In the genomic region with DNA sequence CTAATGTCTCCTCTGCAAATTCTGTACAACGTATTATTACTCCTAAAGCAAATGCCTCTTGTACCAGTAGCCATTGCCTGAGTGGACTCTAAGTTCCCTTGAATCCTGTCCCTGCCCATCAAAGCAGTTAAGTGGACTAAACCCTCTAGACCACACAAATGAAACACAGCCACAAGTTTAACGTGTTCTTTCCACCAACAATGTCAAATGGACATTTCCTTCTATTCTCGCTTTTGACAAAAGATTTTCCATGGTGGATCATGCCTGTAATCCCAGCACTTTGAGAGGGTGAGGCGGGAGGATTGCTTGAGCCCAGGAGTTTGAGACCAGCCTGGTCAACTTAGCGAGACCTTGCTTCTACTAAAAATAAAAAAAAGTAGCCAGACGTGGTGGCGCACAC, we compare ENCODE assay signal across 18 cellular contexts. TPM values are rescaled to one million over a fixed set of nuclear protein-coding genes. Genes with fewer than 3 reads are reported as not detected.
DNase-seq lines count a peak whose midpoint lies in the region; ATAC-seq, FAIRE-seq and TF ChIP-seq lines count a peak whose summit lies in the region.
"Had no signal": no experiment of that assay in that cellular context is flagged by ENCODE, and none has a peak within 500 bp of the region (broad histone marks: within the 10 kb centered on the region; RNA-seq: fewer than 3 reads in every experiment).

No MANE protein-coding gene starts in this region.

- in situ Hi-C loops in GM13976 (cut with MboI; ENCODE audit: low sequenced_read_pairs, unreplicated experiment), result loop anchor here (10.0 to 25.0 kb wide), 2 partner anchors 47 to 214 kb away; no protein-coding TSS in a partner anchor

- no peak overlapping the region for H3K4me3 ChIP-seq in WERI-Rb-1 (ENCODE audit: low read depth, low read length)
- H3K4me3 ChIP-seq in endothelial cell of umbilical vein (replicated peaks in 1 of 3; ENCODE audit: insufficient read depth in 1 of 3, low read depth in 1 of 3, low read length in 3 of 3), result no peak overlapping the region
- H3K4me3 ChIP-seq in subcutaneous abdominal adipose tissue (ENCODE audit: low read depth in 1 of 5, low read length in 5 of 5), result no peak overlapping the region
- H3K4me3 ChIP-seq: smooth muscle cell had no signal

- H3K9ac ChIP-seq in endothelial cell of umbilical vein (replicated peaks; ENCODE audit: extremely low read depth, insufficient read depth, low read length) (no peak overlapping the region), subcutaneous abdominal adipose tissue (ENCODE audit: low read length in 5 of 5) (no peak overlapping the region)

- no peak for TF ChIP-seq CTCF in WERI-Rb-1 (IDR thresholded peaks at IDR 0.05; ENCODE audit: low read depth, low read length)
- no peak for TF ChIP-seq CTCF in endothelial cell of umbilical vein (IDR thresholded peaks at IDR 0.05; ENCODE audit: extremely low read depth in 1 of 2, insufficient read depth in 1 of 2, low read depth in 1 of 2, low read length in 2 of 2)
- TF ChIP-seq CTCF in GM13976 (IDR thresholded peaks at IDR 0.05; ENCODE audit: borderline replicate concordance, control extremely low read depth, extremely low read depth, insufficient read depth, missing control alignments), result no peak

- no peak overlapping the region for H2AFZ ChIP-seq in endothelial cell of umbilical vein (ENCODE audit: low read depth, low read length)

- H3K9me3 ChIP-seq in WERI-Rb-1 (ENCODE audit: severe bottlenecking) (no peaks in the 10 kb centered on the region), endothelial cell of umbilical vein (replicated peaks; ENCODE audit: control insufficient read depth, insufficient read depth, low read length) (no peaks in the 10 kb centered on the region), subcutaneous abdominal adipose tissue (ENCODE audit: control insufficient read depth in 5 of 5, low read length in 5 of 5) (no peaks in the 10 kb centered on the region)

- DNase-seq in activated naive CD4-positive, alpha-beta T cell treated with anti-CD3 and anti-CD28 coated beads, Interleukin-2, amount 10 ng/mL, durations not matched to agents 7 days and 5 days, result no peak
- DNase-seq in activated naive CD4-positive, alpha-beta T cell (lab: John Stamatoyannopoulos, UW), result no peak
- DNase-seq in WERI-Rb-1 (no peak), endothelial cell of umbilical vein (ENCODE audit: low read depth, low spot score) (peak; percentile 53), middle frontal gyrus (ENCODE audit: extremely low spot score, low spot score) (no peak), GM13976 (ENCODE audit: low spot score) (no peak)
- DNase-seq: IMR-90; kidney glomerular epithelial cell; NCI-H1048; NCI-H2107; NCI-H82; RPMI8226; stimulated activated naive CD4-positive, alpha-beta T cell; SW 1271 had no signal

- H3K4me1 ChIP-seq in endothelial cell of umbilical vein (ENCODE audit: control insufficient read depth, extremely low read depth, insufficient read depth, low read length) (peaks cover 41% of the 10 kb centered on the region), subcutaneous abdominal adipose tissue (ENCODE audit: control insufficient read depth in 5 of 5, insufficient read depth in 5 of 5, low read length in 5 of 5) (peaks cover 7 to 78% (median 37%) of the 10 kb centered on the region in 5 donors)

- peaks cover 92% of the 10 kb centered on the region for H3K4me1 Mint-ChIP-seq in activated naive CD4-positive, alpha-beta T cell treated with anti-CD3 and anti-CD28 coated beads, Interleukin-2, amount 10 ng/mL, durations not matched to agents 7 days and 5 days

- no peaks in the 10 kb centered on the region for H4K20me1 ChIP-seq in endothelial cell of umbilical vein (replicated peaks; ENCODE audit: control insufficient read depth, extremely low read depth, insufficient read depth, low read length)

- peaks cover 26% of the 10 kb centered on the region for H3K79me2 ChIP-seq in endothelial cell of umbilical vein (ENCODE audit: control insufficient read depth, insufficient read depth, low read length)

- no peak overlapping the region for H3K4me3 Mint-ChIP-seq in activated naive CD4-positive, alpha-beta T cell treated with anti-CD3 and anti-CD28 coated beads, Interleukin-2, amount 10 ng/mL, durations not matched to agents 7 days and 5 days
- H3K4me3 Mint-ChIP-seq: dendritic cell treated with granulocyte-macrophage colony-stimulating factor and Interleukin-4, amounts not matched to agents 40 ng/mL and 50 ng/mL, for 4 days had no signal

- no peak overlapping the region for H3K4me2 ChIP-seq in endothelial cell of umbilical vein (ENCODE audit: insufficient read depth, low read length)

- intact Hi-C loops in endothelial cell of umbilical vein (cut with micrococcal nuclease), result loop anchor here (2.0 kb wide), 1 partner anchor 29 kb away; no protein-coding TSS in a partner anchor

- no peaks in the 10 kb centered on the region for H3K9me1 ChIP-seq in endothelial cell of umbilical vein (replicated peaks; ENCODE audit: control insufficient read depth, extremely low read depth, insufficient read depth, low read length)

- POLR2A ChIA-PET in endothelial cell of umbilical vein (lab: Charles Lee), result no interaction called here

- H3K27ac Mint-ChIP-seq in activated naive CD4-positive, alpha-beta T cell treated with anti-CD3 and anti-CD28 coated beads, Interleukin-2, amount 10 ng/mL, durations not matched to agents 7 days and 5 days, result peak overlapping the region; percentile 69

- H3K9me3 Mint-ChIP-seq in activated naive CD4-positive, alpha-beta T cell treated with anti-CD3 and anti-CD28 coated beads, Interleukin-2, amount 10 ng/mL, durations not matched to agents 7 days and 5 days, result no peaks in the 10 kb centered on the region
- H3K9me3 Mint-ChIP-seq: dendritic cell treated with granulocyte-macrophage colony-stimulating factor and Interleukin-4, amounts not matched to agents 40 ng/mL and 50 ng/mL, for 4 days had no signal

- no peak for ATAC-seq in GM21576 (IDR thresholded peaks at IDR 0.05; ENCODE audit: unreplicated experiment)

- BruUV-seq in endothelial cell of umbilical vein (replicated peaks; lab: Mats Ljungman, UMichigan), result no TSS peak

- peaks cover 48% of the 10 kb centered on the region for H3K36me3 Mint-ChIP-seq in activated naive CD4-positive, alpha-beta T cell treated with anti-CD3 and anti-CD28 coated beads, Interleukin-2, amount 10 ng/mL, durations not matched to agents 7 days and 5 days

- FAIRE-seq in endothelial cell of umbilical vein (lab: Jason Lieb, UNC), result peak; percentile 80

- H3K36me3 ChIP-seq in WERI-Rb-1 (peaks cover 61% of the 10 kb centered on the region), endothelial cell of umbilical vein (ENCODE audit: control insufficient read depth in 2 of 2, extremely low read depth in 1 of 2, insufficient read depth in 2 of 2, low read length in 2 of 2) (no peaks in the 10 kb centered on the region), subcutaneous abdominal adipose tissue (ENCODE audit: control insufficient read depth in 5 of 5, insufficient read depth in 5 of 5, low read length in 5 of 5) (peaks cover 0 to 5% (median 0%) of the 10 kb centered on the region in 5 donors)

- no peaks in the 10 kb centered on the region for H3K27me3 Mint-ChIP-seq in activated naive CD4-positive, alpha-beta T cell treated with anti-CD3 and anti-CD28 coated beads, Interleukin-2, amount 10 ng/mL, durations not matched to agents 7 days and 5 days

- CTCF ChIA-PET in activated naive CD4-positive, alpha-beta T cell treated with anti-CD3 and anti-CD28 coated beads, Interleukin-2, amount 10 ng/mL, durations not matched to agents 7 days and 5 days (lab: Charles Lee), result interaction anchor here (1.1 to 4.5 kb wide), 3 partner anchors 14 to 77 kb away, joined by 3 to 44 read pairs (median 3); partner anchors contain the start of gene CCDC88C
- CTCF ChIA-PET in endothelial cell of umbilical vein (lab: Charles Lee), result interaction anchor here (1.4 to 7.0 kb wide), 3 partner anchors 14 to 78 kb away, joined by 8 to 32 read pairs (median 11); partner anchors contain the start of gene CCDC88C

- dilution Hi-C loops in endothelial cell of umbilical vein (cut with MboI; ENCODE audit: extremely low pct_ligation_motif_present, low sequenced_read_pairs), result no loop called here

- H3K27ac ChIP-seq in WERI-Rb-1, result peak overlapping the region; percentile 18; the same call in 1 of the 2 replicates
- H3K27ac ChIP-seq in endothelial cell of umbilical vein (ENCODE audit: insufficient read depth, low read depth, low read length), result no peak overlapping the region
- peak overlapping the region; percentile 29 for H3K27ac ChIP-seq in subcutaneous abdominal adipose tissue (ENCODE audit: low read depth, low read length)

- TF ChIP-seq POLR2A in endothelial cell of umbilical vein (IDR thresholded peaks at IDR 0.05; ENCODE audit: low read depth, low read length), result no peak

- H3K27me3 ChIP-seq in WERI-Rb-1 (ENCODE audit: insufficient read depth, low read depth, severe bottlenecking) (no peaks in the 10 kb centered on the region), endothelial cell of umbilical vein (ENCODE audit: control insufficient read depth in 2 of 2, insufficient read depth in 2 of 2, low read length in 2 of 2) (no peaks in the 10 kb centered on the region), subcutaneous abdominal adipose tissue (ENCODE audit: control insufficient read depth in 5 of 5, insufficient read depth in 4 of 5, low read length in 5 of 5) (no peaks in the 10 kb centered on the region)

TF ChIP-seq in endothelial cell of umbilical vein, 7 proteins besides CTCF, POLR2A, EP300 and RAD21 (continues in another document):
- TF ChIP-seq POLR2AphosphoS5 (IDR thresholded peaks at IDR 0.05; ENCODE audit: insufficient read depth, low read depth, low read length) (no peak), FOS (IDR thresholded peaks at IDR 0.05; ENCODE audit: borderline replicate concordance, insufficient read depth, low read length) (no peak), MYC (IDR thresholded peaks at IDR 0.05; ENCODE audit: low read depth, low read length) (no peak), JUN (IDR thresholded peaks at IDR 0.05; ENCODE audit: borderline replicate concordance, insufficient read depth, insufficient read length, low read depth) (no peak), EZH2 (IDR thresholded peaks at IDR 0.05; ENCODE audit: borderline replicate concordance, low read depth, low read length, severe bottlenecking) (no peak)
- TF ChIP-seq, protein P1, sequence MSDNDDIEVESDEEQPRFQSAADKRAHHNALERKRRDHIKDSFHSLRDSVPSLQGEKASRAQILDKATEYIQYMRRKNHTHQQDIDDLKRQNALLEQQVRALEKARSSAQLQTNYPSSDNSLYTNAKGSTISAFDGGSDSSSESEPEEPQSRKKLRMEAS (IDR thresholded peaks at IDR 0.05; ENCODE audit: insufficient read depth, insufficient read length), result no peak

RNA-seq across cellular contexts. Expression of gene CCDC88C, which starts 15.9 kb away (rescaled TPM):
- total RNA-seq in endothelial cell of umbilical vein, result 29.6 and 52.1 TPM in 2 replicates
- 11.2 and 11.4 TPM in 2 replicates for polyA plus RNA-seq in endothelial cell of umbilical vein
- polyA plus RNA-seq in endothelial cell of umbilical vein (2011; cell fraction: cytosol; rRNA removed), result 10.1 and 12.1 TPM in 2 replicates
- 37.8 and 42.5 TPM in 2 replicates for polyA plus RNA-seq in endothelial cell of umbilical vein (2011; cell fraction: nucleus; rRNA removed)
- polyA plus RNA-seq in endothelial cell of umbilical vein (2012), result 11.1 and 12.5 TPM in 2 replicates
- polyA minus RNA-seq in endothelial cell of umbilical vein, result 33.4 and 44.5 TPM in 2 replicates
- polyA minus RNA-seq in endothelial cell of umbilical vein (2011; cell fraction: cytosol; rRNA and poly(A)+ RNA removed), result 7.9 TPM
- polyA minus RNA-seq in endothelial cell of umbilical vein (2011; cell fraction: nucleus; rRNA and poly(A)+ RNA removed), result 40.9 and 45.2 TPM in 2 replicates
- polyA plus RNA-seq: smooth muscle cell had no signal
